ENCODE assay signal across 19 cellular contexts in the genomic region with DNA sequence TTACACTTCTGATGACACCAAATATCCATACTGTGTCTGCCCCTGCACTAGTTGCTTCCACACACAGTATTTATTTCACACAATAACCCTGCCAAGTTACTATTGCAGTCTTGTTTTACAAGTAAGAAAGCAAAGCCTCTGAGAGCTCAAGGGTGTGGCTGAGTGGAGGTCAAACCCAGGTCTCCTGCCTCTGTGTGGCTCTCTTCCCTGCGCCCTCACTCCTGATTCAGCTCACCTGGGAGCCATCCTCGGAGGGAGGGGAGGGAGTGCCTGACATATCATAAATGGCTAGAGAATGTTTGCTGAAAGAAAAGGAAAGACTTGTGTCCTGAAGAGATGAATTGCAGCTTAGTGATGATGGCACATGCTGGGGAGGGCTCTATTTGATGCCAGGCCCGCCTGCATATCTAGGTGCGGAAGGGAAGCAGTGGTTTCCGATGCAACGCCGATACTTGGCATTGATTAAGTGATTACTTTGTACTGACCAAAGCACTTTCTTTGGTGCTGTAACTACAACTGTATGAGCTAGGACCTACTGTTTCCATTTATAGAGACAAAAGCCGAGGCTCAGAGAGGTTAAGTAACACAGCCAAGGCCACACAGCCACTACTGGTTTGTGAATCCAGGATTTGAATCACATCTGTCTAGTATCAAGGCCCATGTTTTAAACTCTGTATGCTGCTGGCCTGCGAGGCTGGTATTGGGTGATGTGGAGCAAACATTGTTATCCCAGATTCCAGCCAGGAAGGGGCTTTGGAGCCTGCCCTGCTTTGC. TPM values are rescaled to one million over a fixed set of nuclear protein-coding genes. Genes with fewer than 3 reads are reported as not detected.
DNase-seq lines count a peak whose midpoint lies in the region; ATAC-seq and TF ChIP-seq lines count a peak whose summit lies in the region.
"Had no signal": no experiment of that assay in that cellular context is flagged by ENCODE, and none has a peak within 500 bp of the region (broad histone marks: within the 10 kb centered on the region; RNA-seq: fewer than 3 reads in every experiment).

No MANE protein-coding gene starts in this region.

- no peak for ATAC-seq in T-helper 17 cell
- no peak for ATAC-seq in gastroesophageal sphincter
- no peak for ATAC-seq in HG03571 (IDR thresholded peaks at IDR 0.05; ENCODE audit: unreplicated experiment)
- ATAC-seq in GM19395 (IDR thresholded peaks at IDR 0.05; ENCODE audit: unreplicated experiment), result no peak
- ATAC-seq: activated CD4-positive, alpha-beta T cell treated with anti-CD3 and anti-CD28 coated beads for 36 hours; pancreas had no signal

- no peaks in the 10 kb centered on the region for H3K4me1 ChIP-seq in H9 (ENCODE audit: insufficient read depth, low read length)
- H3K4me1 ChIP-seq in gastroesophageal sphincter, result peaks cover 0 to 65% (median 11%) of the 10 kb centered on the region in 3 donors
- H3K4me1 ChIP-seq: pancreas had no signal

- H3K23ac ChIP-seq in H9 (ENCODE audit: insufficient read length, low read depth, low read length), result no peak overlapping the region

- H3K27me3 ChIP-seq in H9 (ENCODE audit: insufficient read depth, low read length), result no peaks in the 10 kb centered on the region
- H3K27me3 ChIP-seq in gastroesophageal sphincter, result no peaks in the 10 kb centered on the region
- H3K27me3 ChIP-seq: gastrocnemius medialis, pancreas had no signal

- no peak overlapping the region for H2BK12ac ChIP-seq in H9 (ENCODE audit: insufficient read length, low read depth, low read length)

- H3K56ac ChIP-seq in H9 (ENCODE audit: insufficient read length, low read depth, low read length), result no peak overlapping the region

- H4K20me1 ChIP-seq in H9 (ENCODE audit: control insufficient read depth, insufficient read depth, insufficient read length), result no peaks in the 10 kb centered on the region

- H3K27me3 Mint-ChIP-seq in H9 (ENCODE audit: low read depth), result no peaks in the 10 kb centered on the region
- H3K27me3 Mint-ChIP-seq in T-helper 17 cell, result peaks cover 4% of the 10 kb centered on the region
- H3K27me3 Mint-ChIP-seq: activated CD4-positive, alpha-beta T cell treated with anti-CD3 and anti-CD28 coated beads for 36 hours; natural killer cell treated with Interleukin-12 subunit alpha and Interleukin-12 subunit beta and Interleukin-15 and Interleukin-18, amount 100 ng/mL, for 72 hours had no signal

- TF ChIP-seq EP300 in gastroesophageal sphincter (IDR thresholded peaks at IDR 0.05), result no peak

- no peak overlapping the region for H3K27ac ChIP-seq in H9 (ENCODE audit: insufficient read length, low read depth, low read length)
- H3K27ac ChIP-seq in gastroesophageal sphincter, result peak overlapping the region in 3 of 4 donors; percentile 55 to 61 (median 56)
- peak overlapping the region; percentile 95 for H3K27ac ChIP-seq in temporal lobe (ENCODE audit: low read depth, low read length)
- H3K27ac ChIP-seq: epithelial cell of prostate, pancreas had no signal

- no CpG with 5 or more reads among the region's 9 CpGs for WGBS in H9 (ENCODE audit: extremely low coverage, insufficient read length, low lambda C conversion rate)
- 89 to 100% methylated on average over 1 to 6 of the region's 9 CpGs for WGBS in gastroesophageal sphincter (ENCODE audit: low coverage in 1 of 2), 2 donors

- H3K36me3 Mint-ChIP-seq in H9 (ENCODE audit: insufficient read depth in 1 of 3, low read depth in 3 of 3), result peaks cover 0 to 5% (median 0%) of the 10 kb centered on the region in 3 experiments; a peak in 2 of 7 replicates
- H3K36me3 Mint-ChIP-seq in T-helper 17 cell (ENCODE audit: low read depth), result peaks cover 15% of the 10 kb centered on the region

- no peak overlapping the region for H3K4me3 Mint-ChIP-seq in H9
- no peak overlapping the region for H3K4me3 Mint-ChIP-seq in T-helper 17 cell
- H3K4me3 Mint-ChIP-seq: activated CD4-positive, alpha-beta T cell treated with anti-CD3 and anti-CD28 coated beads for 36 hours; natural killer cell treated with Interleukin-12 subunit alpha and Interleukin-12 subunit beta and Interleukin-15 and Interleukin-18, amount 100 ng/mL, for 72 hours had no signal

- H4K91ac ChIP-seq in H9 (ENCODE audit: insufficient read length, low read depth, low read length), result no peak overlapping the region

- H3K18ac ChIP-seq in H9 (ENCODE audit: insufficient read length, low read depth, low read length), result no peak overlapping the region

- H3K36me3 ChIP-seq in gastroesophageal sphincter, result no peaks in the 10 kb centered on the region
- H3K36me3 ChIP-seq: gastrocnemius medialis, HAP-1, pancreas had no signal

- no peak overlapping the region for H2BK5ac ChIP-seq in H9 (ENCODE audit: insufficient read length, low read length)

- no peak overlapping the region for H4K5ac ChIP-seq in H9 (ENCODE audit: insufficient read length, low read depth, low read length)

- H3K9ac ChIP-seq in H9 (ENCODE audit: extremely low read depth, insufficient read length, low read length), result no peak overlapping the region

- no peak for DNase-seq in H9
- DNase-seq in T-helper 17 cell, result no peak
- DNase-seq in glomerular visceral epithelial cell (ENCODE audit: extremely low spot score), result no peak
- DNase-seq: activated CD4-positive, alpha-beta T cell treated with anti-CD3 and anti-CD28 coated beads for 36 hours; gastrocnemius medialis; Kasumi-1; kidney glomerular epithelial cell; NCI-H1092 treated with DMSO at 0.1 percent for 48 hours; NCI-H2081; NCI-H526; pancreas; SHP77 treated with DMSO at 0.1 percent for 48 hours had no signal

- no peak overlapping the region for H3K14ac ChIP-seq in H9 (ENCODE audit: insufficient read depth, low read length)

- no peak overlapping the region for H3T11ph ChIP-seq in H9 (ENCODE audit: low read length)

- no peak overlapping the region for H3K4ac ChIP-seq in H9 (ENCODE audit: low read depth, low read length)

- H3K23me2 ChIP-seq in H9 (ENCODE audit: insufficient read length, low read depth, low read length, poor library complexity, severe bottlenecking), result no peaks in the 10 kb centered on the region

- no peak overlapping the region for H2BK20ac ChIP-seq in H9 (ENCODE audit: low read depth, low read length, poor library complexity, severe bottlenecking)

- TF ChIP-seq CTCF in H9 (conservative IDR thresholded peaks at IDR 0.05) (no peak), gastroesophageal sphincter (IDR thresholded peaks at IDR 0.05) (no peak)

- H2AK5ac ChIP-seq in H9 (ENCODE audit: insufficient read length, low read length), result no peak overlapping the region

- H2BK15ac ChIP-seq in H9 (ENCODE audit: low read depth, low read length), result no peak overlapping the region

- no peak for TF ChIP-seq POLR2A in gastroesophageal sphincter (IDR thresholded peaks at IDR 0.05)

- no peak overlapping the region for H4K8ac ChIP-seq in H9 (replicated peaks; ENCODE audit: insufficient read length, low read depth, low read length)

- H2BK120ac ChIP-seq in H9 (ENCODE audit: low read depth, low read length, poor library complexity, severe bottlenecking), result no peak overlapping the region

- H3K9me3 ChIP-seq in H9 (ENCODE audit: control insufficient read depth, low read depth, low read length) (no peaks in the 10 kb centered on the region), T-helper 17 cell (ENCODE audit: control insufficient read depth, low read length, poor library complexity, severe bottlenecking) (no peaks in the 10 kb centered on the region), gastroesophageal sphincter (no peaks in the 10 kb centered on the region)
- H3K9me3 ChIP-seq: gastrocnemius medialis, HAP-1, pancreas had no signal

- no peak overlapping the region for H2AFZ ChIP-seq in H9 (ENCODE audit: low read length)

- H3K79me1 ChIP-seq in H9 (ENCODE audit: insufficient read depth, low read depth, low read length, poor library complexity, severe bottlenecking), result no peaks in the 10 kb centered on the region

- peaks cover 0 to 9% of the 10 kb centered on the region in 2 experiments; a peak in 2 of 5 replicates for H3K9me3 Mint-ChIP-seq in H9

- H3K79me2 ChIP-seq in H9 (ENCODE audit: insufficient read depth, low read length), result no peaks in the 10 kb centered on the region

- H3K4me1 Mint-ChIP-seq in H9, result peaks cover 22 to 23% of the 10 kb centered on the region in 2 experiments
- peaks cover 15% of the 10 kb centered on the region for H3K4me1 Mint-ChIP-seq in T-helper 17 cell

- H3K4me3 ChIP-seq in gastroesophageal sphincter, result no peak overlapping the region
- H3K4me3 ChIP-seq: gastrocnemius medialis, HAP-1, pancreas had no signal

- H3K27ac Mint-ChIP-seq in H9, result peak overlapping the region in 2 of 3 experiments; percentile 29 to 71; a peak in 1 of 7 replicates
- peak overlapping the region; percentile 69 for H3K27ac Mint-ChIP-seq in T-helper 17 cell
- H3K27ac Mint-ChIP-seq: activated CD4-positive, alpha-beta T cell treated with anti-CD3 and anti-CD28 coated beads for 36 hours; natural killer cell treated with Interleukin-12 subunit alpha and Interleukin-12 subunit beta and Interleukin-15 and Interleukin-18, amount 100 ng/mL, for 72 hours had no signal

- no peak overlapping the region for H3K4me2 ChIP-seq in H9 (ENCODE audit: insufficient read depth, insufficient read length, low read length)

RNA-seq across cellular contexts. Expression of gene MVB12B, which starts 41.2 kb away (rescaled TPM):
- total RNA-seq in H9 (2021) (5.8 and 7.1 TPM in 2 replicates), T-helper 17 cell (10 to 100 TPM; 10.4 to 13.9 TPM), gastroesophageal sphincter (10 to 100 TPM; 12.0 to 25.2 (median 15.9) TPM), temporal lobe (29.7 TPM)
